In genomic region chr2:236402016-236402784, GRCh38 we compare ENCODE assay signal across 24 cellular contexts.
DNase-seq lines count a peak whose midpoint lies in the region; ATAC-seq and TF ChIP-seq lines count a peak whose summit lies in the region.
"Had no signal": no experiment of that assay in that cellular context is flagged by ENCODE, and none has a peak within 500 bp of the region (broad histone marks: within the 10 kb centered on the region; RNA-seq: fewer than 3 reads in every experiment).

No MANE protein-coding gene starts in this region.

- H3K9ac ChIP-seq in Karpas-422 (ENCODE audit: low read length): peak overlapping the region; percentile 72
- no peak overlapping the region for H3K9ac ChIP-seq in endodermal cell (ENCODE audit: extremely low read depth, low read length, poor library complexity, severe bottlenecking)

- H3K9me3 ChIP-seq in Karpas-422 (ENCODE audit: low read length): no peaks in the 10 kb centered on the region
- H3K9me3 ChIP-seq in endodermal cell (ENCODE audit: control insufficient read depth, low read length): no peaks in the 10 kb centered on the region
- H3K9me3 ChIP-seq: SJSA1, stomach, tibial artery had no signal

- 72 to 79% methylated on average over 8 to 13 of the region's 13 CpGs for WGBS in endodermal cell (ENCODE audit: insufficient coverage in 1 of 2, insufficient read length in 1 of 2), 2 experiments

- H3K4me3 ChIP-seq in GM12865 (ENCODE audit: low read depth, low read length): no peak overlapping the region
- H3K4me3 ChIP-seq in Karpas-422 (ENCODE audit: low read length): peak overlapping the region; percentile 62
- no peak overlapping the region for H3K4me3 ChIP-seq in endodermal cell (ENCODE audit: low read length)
- H3K4me3 ChIP-seq: SJSA1, stomach, tibial artery had no signal

- peaks cover 14% of the 10 kb centered on the region for H3K4me1 Mint-ChIP-seq in endodermal cell
- no peaks in the 10 kb centered on the region for H3K4me1 Mint-ChIP-seq in osteocyte (ENCODE audit: unreplicated experiment)
- H3K4me1 Mint-ChIP-seq: CD4-positive, CD25-positive, alpha-beta regulatory T cell; nephron had no signal

- H3K4me3 Mint-ChIP-seq in endodermal cell: no peak overlapping the region
- no peak overlapping the region for H3K4me3 Mint-ChIP-seq in osteocyte (ENCODE audit: unreplicated experiment)
- H3K4me3 Mint-ChIP-seq: CD4-positive, CD25-positive, alpha-beta regulatory T cell; nephron had no signal

- H2AFZ ChIP-seq in Karpas-422 (ENCODE audit: low read length): peak overlapping the region; percentile 57; the same call in 1 of the 2 replicates

- H3K79me2 ChIP-seq in Karpas-422 (ENCODE audit: low read length): no peaks in the 10 kb centered on the region

- H3K27me3 Mint-ChIP-seq in endodermal cell (ENCODE audit: insufficient read depth): no peaks in the 10 kb centered on the region
- peaks cover 10% of the 10 kb centered on the region for H3K27me3 Mint-ChIP-seq in osteocyte (ENCODE audit: unreplicated experiment)

- TF ChIP-seq CTCF in GM12865 (IDR thresholded peaks at IDR 0.05; ENCODE audit: insufficient read depth, low read depth, low read length, missing control alignments) (no peak), endodermal cell (conservative IDR thresholded peaks at IDR 0.05) (no peak), osteocyte (IDR thresholded peaks at IDR 0.05) (no peak)

- no peaks in the 10 kb centered on the region for H3K9me2 ChIP-seq in Karpas-422 (replicated peaks; ENCODE audit: insufficient read depth, low read length)

- H3K27me3 ChIP-seq in Karpas-422 (ENCODE audit: low read length) (no peaks in the 10 kb centered on the region), endodermal cell (ENCODE audit: control insufficient read depth, insufficient read depth, low read length, poor library complexity, severe bottlenecking) (no peaks in the 10 kb centered on the region)
- H3K27me3 ChIP-seq: brain microvascular endothelial cell, SJSA1, stomach had no signal

- H3K36me3 ChIP-seq in Karpas-422 (ENCODE audit: insufficient read depth, low read length): no peaks in the 10 kb centered on the region
- no peaks in the 10 kb centered on the region for H3K36me3 ChIP-seq in endodermal cell (ENCODE audit: control insufficient read depth, insufficient read depth, low read length)
- H3K36me3 ChIP-seq: brain microvascular endothelial cell, SJSA1, stomach, tibial artery had no signal

- DNase-seq in GM12865 (ENCODE audit: low read depth) (peak; percentile 32), Karpas-422 (peak; percentile 97), endodermal cell (no peak), osteocyte (ENCODE audit: extremely low spot score, unreplicated experiment) (peak; percentile 66), epidermal melanocyte (ENCODE audit: insufficient read length, low spot score) (no peak), pons (ENCODE audit: low spot score) (no peak)
- DNase-seq: activated CD4-positive, alpha-beta T cell treated with anti-CD3 and anti-CD28 coated beads for 1 hour; activated T-cell treated with anti-CD3 and anti-CD28 coated beads, Interleukin-2, amount 50 U/mL, for 1 hour; brain microvascular endothelial cell; CD4-positive, CD25-positive, alpha-beta regulatory T cell; effector CD4-positive, alpha-beta T cell; foreskin melanocyte; hippocampal formation; IMR-90; left ventricle myocardium superior; NCI-H1417 treated with DMSO at 0.1 percent for 48 hours; NCI-H69; stomach; tibial artery had no signal

- H3K27ac Mint-ChIP-seq in endodermal cell (peak overlapping the region; percentile 47), osteocyte (ENCODE audit: unreplicated experiment) (no peak overlapping the region)
- H3K27ac Mint-ChIP-seq: CD4-positive, CD25-positive, alpha-beta regulatory T cell; nephron had no signal

- H3K36me3 Mint-ChIP-seq in endodermal cell (ENCODE audit: low read depth) (peaks cover 22% of the 10 kb centered on the region), osteocyte (ENCODE audit: unreplicated experiment) (no peaks in the 10 kb centered on the region)
- H3K36me3 Mint-ChIP-seq: CD4-positive, CD25-positive, alpha-beta regulatory T cell had no signal

- no peaks in the 10 kb centered on the region for H3K9me3 Mint-ChIP-seq in endodermal cell
- no peaks in the 10 kb centered on the region for H3K9me3 Mint-ChIP-seq in osteocyte (ENCODE audit: unreplicated experiment)
- H3K9me3 Mint-ChIP-seq: CD4-positive, CD25-positive, alpha-beta regulatory T cell; nephron had no signal

- peak overlapping the region; percentile 86 for H3K4me2 ChIP-seq in Karpas-422 (ENCODE audit: low read depth, low read length, poor library complexity, severe bottlenecking)

- no peaks in the 10 kb centered on the region for H4K20me1 ChIP-seq in Karpas-422 (ENCODE audit: insufficient read depth, low read depth, low read length)

- peaks cover 47% of the 10 kb centered on the region for H3K4me1 ChIP-seq in Karpas-422 (ENCODE audit: low read length)
- H3K4me1 ChIP-seq in endodermal cell (ENCODE audit: control insufficient read depth, insufficient read depth, low read length): no peaks in the 10 kb centered on the region
- H3K4me1 ChIP-seq: SJSA1, stomach, tibial artery had no signal

- ATAC-seq in HG03520 (IDR thresholded peaks at IDR 0.05; ENCODE audit: unreplicated experiment): no peak
- ATAC-seq: esophagus mucosa, left ventricle myocardium superior, sciatic nerve had no signal

- H3K27ac ChIP-seq in Karpas-422 (ENCODE audit: low read length) (peak overlapping the region; percentile 83), endodermal cell (ENCODE audit: low read depth, low read length) (no peak overlapping the region)
- H3K27ac ChIP-seq: brain microvascular endothelial cell, SJSA1, stomach, tibial artery had no signal

Comparison
In these comparisons a context has a peak if more than half of its experiments do, and no peak if none do; other contexts are left out.
1. DNase-seq: peak in GM12865 (single experiment), Karpas-422 (single experiment) and osteocyte (single experiment); none in endodermal cell (single experiment), epidermal melanocyte (single experiment) and pons (single experiment).